ENCODE assay signal across 8 cellular contexts in genomic region chr12:49672351-49673181, GRCh38. TPM values are rescaled to one million over a fixed set of nuclear protein-coding genes. Genes with fewer than 3 reads are reported as not detected.
DNase-seq lines count a peak whose midpoint lies in the region; ATAC-seq, FAIRE-seq and TF ChIP-seq lines count a peak whose summit lies in the region.

No MANE protein-coding gene starts in this region.

- H3K4me3 ChIP-seq in CD8-positive, alpha-beta memory T cell (ENCODE audit: low read length) = no peak overlapping the region
- H3K4me3 ChIP-seq in SJCRH30 = no peak overlapping the region
- H3K4me3 ChIP-seq in esophagus muscularis mucosa = no peak overlapping the region
- H3K4me3 ChIP-seq in trophoblast cell (ENCODE audit: low read depth, low read length) = no peak overlapping the region

- H4K8ac ChIP-seq in trophoblast cell (ENCODE audit: low read depth, low read length) = no peak overlapping the region

- no peaks in the 10 kb centered on the region for H3K27me3 ChIP-seq in CD8-positive, alpha-beta memory T cell (ENCODE audit: insufficient read depth, low read length, poor library complexity, severe bottlenecking)
- H3K27me3 ChIP-seq in SJCRH30 = no peaks in the 10 kb centered on the region
- H3K27me3 ChIP-seq in esophagus muscularis mucosa = no peaks in the 10 kb centered on the region
- no peaks in the 10 kb centered on the region for H3K27me3 ChIP-seq in trophoblast cell (ENCODE audit: insufficient read depth, low read length)

- 31% methylated on average over 5 of the region's 5 CpGs for WGBS in esophagus muscularis mucosa
- WGBS in trophoblast cell (ENCODE audit: extremely low coverage, insufficient coverage, insufficient read length) = no CpG with 5 or more reads among the region's 5 CpGs

- no peak overlapping the region for H4K12ac ChIP-seq in trophoblast cell (ENCODE audit: low read depth, low read length)

- H3K14ac ChIP-seq in trophoblast cell (ENCODE audit: low read length) = peak overlapping the region; percentile 13

- CTCF ChIA-PET in CD8-positive, alpha-beta memory T cell (lab: Charles Lee) = interaction anchor here (1.2 to 14.4 kb wide), 7 partner anchors 9 to 295 kb away, joined by 3 to 120 read pairs (median 5); partner anchors contain the start of genes FMNL3 and TMBIM6

- no peak for FAIRE-seq in H54 (lab: Jason Lieb, UNC)

- H3K9me3 Mint-ChIP-seq in CD8-positive, alpha-beta memory T cell = no peaks in the 10 kb centered on the region

- H3K36me3 ChIP-seq in CD8-positive, alpha-beta memory T cell (ENCODE audit: insufficient read depth, low read length) = no peaks in the 10 kb centered on the region
- H3K36me3 ChIP-seq in SJCRH30 (no peaks in the 10 kb centered on the region), esophagus muscularis mucosa (no peaks in the 10 kb centered on the region), trophoblast cell (ENCODE audit: control insufficient read depth in 1 of 2, insufficient read depth in 2 of 2, low read length in 2 of 2) (no peaks in the 10 kb centered on the region)

- no peak for TF ChIP-seq CTCF in esophagus muscularis mucosa (IDR thresholded peaks at IDR 0.05)

- H3K4ac ChIP-seq in trophoblast cell (ENCODE audit: low read depth, low read length) = no peak overlapping the region

- H4K91ac ChIP-seq in trophoblast cell (ENCODE audit: low read depth, low read length) = peak overlapping the region; percentile 6

- intact Hi-C loops in esophagus muscularis mucosa (cut with DNase I) = no loop called here

- peak overlapping the region in 5 of 7 donors; percentile 42 to 74 (median 59) for H3K4me3 Mint-ChIP-seq in CD8-positive, alpha-beta memory T cell

- no peaks in the 10 kb centered on the region for H3K27me3 Mint-ChIP-seq in CD8-positive, alpha-beta memory T cell

- H3K18ac ChIP-seq in trophoblast cell (ENCODE audit: low read length) = peak overlapping the region; percentile 21

- H2BK5ac ChIP-seq in trophoblast cell (ENCODE audit: low read depth, low read length, poor library complexity) = no peak overlapping the region

- no peak overlapping the region for H2BK12ac ChIP-seq in trophoblast cell (ENCODE audit: low read length)

- POLR2A ChIA-PET in CD8-positive, alpha-beta memory T cell (lab: Charles Lee) = interaction anchor here (0.6 kb wide), 1 partner anchor 45 kb away, joined by 3 read pairs; no protein-coding TSS in a partner anchor

- ATAC-seq in HG03135 (IDR thresholded peaks at IDR 0.05; ENCODE audit: unreplicated experiment) = no peak

- H3K23ac ChIP-seq in trophoblast cell (ENCODE audit: low read length) = no peak overlapping the region

- peaks cover 82 to 94% (median 92%) of the 10 kb centered on the region in 3 donors for H3K4me1 Mint-ChIP-seq in CD8-positive, alpha-beta memory T cell

- no peak for DNase-seq in CD8-positive, alpha-beta memory T cell
- DNase-seq in SJCRH30 = no peak
- no peak for DNase-seq in esophagus muscularis mucosa (ENCODE audit: extremely low spot score)
- peak in 1 of 2 donors; percentile 26 for DNase-seq in trophoblast cell
- DNase-seq in H54 (ENCODE audit: insufficient read length, low spot score) = no peak
- no peak for DNase-seq in NCI-H774 (lab: John Stamatoyannopoulos, UW)
- no peak for DNase-seq in ecto neural progenitor cell (ENCODE audit: low spot score)

- no peak overlapping the region for H3K9ac ChIP-seq in trophoblast cell (ENCODE audit: low read length)

- no peak for TF ChIP-seq EP300 in esophagus muscularis mucosa (IDR thresholded peaks at IDR 0.05)

- H3K79me2 ChIP-seq in trophoblast cell (ENCODE audit: control insufficient read depth, insufficient read depth, low read length, poor library complexity) = no peaks in the 10 kb centered on the region

- H2AFZ ChIP-seq in trophoblast cell (ENCODE audit: insufficient read depth, low read length, poor library complexity) = no peak overlapping the region

- peak overlapping the region; percentile 90 to 100 (median 98) for H3K27ac Mint-ChIP-seq in CD8-positive, alpha-beta memory T cell

- no peak overlapping the region for H3K4me2 ChIP-seq in trophoblast cell (ENCODE audit: low read length)

- H2BK120ac ChIP-seq in trophoblast cell (ENCODE audit: insufficient read depth, low read length, poor library complexity) = no peak overlapping the region

- no peak for TF ChIP-seq POLR2A in esophagus muscularis mucosa (IDR thresholded peaks at IDR 0.05; ENCODE audit: low read depth)
- no peak for TF ChIP-seq POLR2A in H54 (IDR thresholded peaks at IDR 0.05; ENCODE audit: low read depth, low read length)

- peak overlapping the region; percentile 73 for H3K27ac ChIP-seq in CD8-positive, alpha-beta memory T cell (ENCODE audit: low read depth, low read length)
- peak overlapping the region; percentile 74 for H3K27ac ChIP-seq in SJCRH30
- peak overlapping the region; percentile 85 to 93 (median 88) for H3K27ac ChIP-seq in esophagus muscularis mucosa (replicated peaks in 1 of 4)
- H3K27ac ChIP-seq in trophoblast cell (ENCODE audit: low read depth, low read length) = no peak overlapping the region

- peak overlapping the region; percentile 27 for H2AK5ac ChIP-seq in trophoblast cell (ENCODE audit: low read length)

- H3K79me1 ChIP-seq in trophoblast cell (ENCODE audit: low read length) = no peaks in the 10 kb centered on the region

- peaks cover 89% of the 10 kb centered on the region for H3K4me1 ChIP-seq in CD8-positive, alpha-beta memory T cell (ENCODE audit: insufficient read depth, low read length)
- H3K4me1 ChIP-seq in SJCRH30 (peaks cover 29% of the 10 kb centered on the region), esophagus muscularis mucosa (peaks cover 55 to 74% (median 60%) of the 10 kb centered on the region in 4 donors), trophoblast cell (ENCODE audit: control insufficient read depth in 1 of 2, insufficient read depth in 2 of 2, low read length in 2 of 2) (peaks cover 12 to 13% of the 10 kb centered on the region in 2 experiments)

- no peaks in the 10 kb centered on the region for H3K9me3 ChIP-seq in CD8-positive, alpha-beta memory T cell (ENCODE audit: low read length)
- H3K9me3 ChIP-seq in SJCRH30 (replicated peaks) (no peaks in the 10 kb centered on the region), esophagus muscularis mucosa (no peaks in the 10 kb centered on the region), trophoblast cell (ENCODE audit: insufficient read depth, low read depth, low read length) (no peaks in the 10 kb centered on the region)

- peaks cover 0 to 2% (median 0%) of the 10 kb centered on the region in 3 donors for H3K36me3 Mint-ChIP-seq in CD8-positive, alpha-beta memory T cell

RNA-seq across cellular contexts. Expression of gene FMNL3, which starts 34.6 kb away (rescaled TPM):
- 10 to 100 TPM; 35.8 to 36.7 TPM for total RNA-seq in CD8-positive, alpha-beta memory T cell
- polyA plus RNA-seq in CD8-positive, alpha-beta memory T cell = 6.3 TPM
- total RNA-seq in SJCRH30 (2014; rRNA removed; shearing (Covaris generic)) = 33.0 and 39.2 TPM in 2 replicates
- total RNA-seq in esophagus muscularis mucosa = 10 to 100 TPM in 3 of 4 donors, 1 to 10 TPM in 1; 9.6 to 14.6 (median 12.8) TPM
- 4.6 and 4.8 TPM in 2 replicates for polyA plus RNA-seq in trophoblast cell (2013)

RNA-seq across cellular contexts. Expression of gene PRPF40B, which starts 49.2 kb away (rescaled TPM):
- 1 to 10 TPM; 9.0 to 9.9 TPM for total RNA-seq in CD8-positive, alpha-beta memory T cell
- polyA plus RNA-seq in CD8-positive, alpha-beta memory T cell = 2.0 TPM
- 4.4 and 4.9 TPM in 2 replicates for total RNA-seq in SJCRH30 (2014; rRNA removed; shearing (Covaris generic))
- 10 to 100 TPM in 3 of 4 donors, 1 to 10 TPM in 1; 9.6 to 19.0 (median 13.9) TPM for total RNA-seq in esophagus muscularis mucosa
- 6.0 and 6.4 TPM in 2 replicates for polyA plus RNA-seq in trophoblast cell (2013)
